ENCODE assay signal across 8 cellular contexts in the genomic region with DNA sequence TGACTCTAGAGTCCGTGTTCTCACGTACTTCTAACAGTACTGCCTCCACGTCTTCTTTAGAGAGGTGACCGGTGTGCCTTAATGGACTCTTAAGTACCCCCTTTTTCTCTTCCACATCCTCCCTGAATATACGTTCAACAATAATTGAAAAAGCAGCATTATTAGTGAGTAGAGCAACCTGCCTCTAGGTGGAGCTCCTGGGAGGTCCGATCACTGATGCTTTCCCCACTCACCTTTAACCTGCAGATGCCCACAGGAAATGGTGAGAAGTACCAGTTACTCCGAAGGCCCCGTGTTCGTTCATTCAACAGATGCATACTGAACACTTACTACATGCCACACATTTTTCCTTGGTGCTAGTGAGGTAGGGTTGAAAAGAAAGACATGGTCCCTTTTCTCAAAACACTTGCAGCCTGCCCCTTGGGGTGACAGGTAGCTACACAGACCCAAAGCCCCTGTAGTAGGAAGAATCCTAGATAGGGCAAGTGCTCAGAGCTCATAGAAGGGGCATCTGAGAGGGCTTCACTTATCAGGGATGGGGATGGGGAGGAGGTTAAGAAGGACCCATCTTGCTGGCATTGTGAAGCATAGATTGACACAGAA.
A peak's percentile ranks its signal among the peaks of the same experiment; 100 is the strongest.
DNase-seq lines count a peak whose midpoint lies in the region; FAIRE-seq and TF ChIP-seq lines count a peak whose summit lies in the region.

No MANE protein-coding gene starts in this region.

- POLR2A ChIA-PET in AG04450 (lab: Yijun Ruan, JAX) = no interaction called here

- TF ChIP-seq POLR2A in H54 (IDR thresholded peaks at IDR 0.05; ENCODE audit: low read depth, low read length) = no peak

- peak; percentile 45 for TF ChIP-seq CTCF in AG04450 (IDR thresholded peaks at IDR 0.05; ENCODE audit: low read depth, low read length)
- peak; percentile 72 for TF ChIP-seq CTCF in GM12872 (IDR thresholded peaks at IDR 0.05; ENCODE audit: insufficient read depth, low read depth, low read length)
- peak; percentile 69 for TF ChIP-seq CTCF in OCI-LY3 (IDR thresholded peaks at IDR 0.05; ENCODE audit: low read depth, low read length)
- TF ChIP-seq CTCF in fibroblast of villous mesenchyme (IDR thresholded peaks at IDR 0.05; ENCODE audit: insufficient read depth, low read depth, low read length) = peak; percentile 29

- H3K27ac ChIP-seq in AG04450 (ENCODE audit: low read depth, low read length) = no peak overlapping the region
- H3K27ac ChIP-seq in OCI-LY3 (ENCODE audit: low read length) = no peak overlapping the region

- CTCF ChIA-PET in AG04450 (lab: Charles Lee) = interaction anchor here (0.8 to 2.9 kb wide), 5 partner anchors 9 to 26 kb away, joined by 3 to 14 read pairs (median 4); no protein-coding TSS in a partner anchor

- no peaks in the 10 kb centered on the region for H4K20me1 ChIP-seq in OCI-LY3 (ENCODE audit: insufficient read depth, low read length)

- peaks cover 18% of the 10 kb centered on the region for H3K27me3 ChIP-seq in AG04450 (ENCODE audit: control insufficient read depth, insufficient read depth, low read length)
- peaks cover 36% of the 10 kb centered on the region; the same call in 1 of the 2 replicates for H3K27me3 ChIP-seq in OCI-LY3 (ENCODE audit: low read depth, low read length)

- H3K79me2 ChIP-seq in OCI-LY3 (ENCODE audit: low read length) = no peaks in the 10 kb centered on the region

- H2AFZ ChIP-seq in OCI-LY3 (ENCODE audit: low read depth, low read length) = no peak overlapping the region

- no peak overlapping the region for H3K4me2 ChIP-seq in OCI-LY3 (ENCODE audit: low read length)

- H3K4me1 ChIP-seq in OCI-LY3 (ENCODE audit: low read length) = no peaks in the 10 kb centered on the region

- no peak overlapping the region for H3K9ac ChIP-seq in OCI-LY3 (ENCODE audit: low read length)

- H3K36me3 ChIP-seq in OCI-LY3 (replicated peaks; ENCODE audit: low read depth, low read length) = no peaks in the 10 kb centered on the region

- no peak for FAIRE-seq in H54 (lab: Jason Lieb, UNC)

- no peak for DNase-seq in AG04450 (ENCODE audit: low read depth, low spot score)
- DNase-seq in fibroblast of villous mesenchyme (ENCODE audit: low read depth) = no peak
- DNase-seq in NCI-H2029 (lab: John Stamatoyannopoulos, UW) = no peak
- DNase-seq in NCI-H2107 (lab: John Stamatoyannopoulos, UW) = no peak
- no peak for DNase-seq in H54 (ENCODE audit: insufficient read length, low spot score)
- DNase-seq in islet precursor cell = no peak

- no peak overlapping the region for H3K4me3 ChIP-seq in AG04450 (ENCODE audit: low read depth, low read length)
- no peak overlapping the region for H3K4me3 ChIP-seq in OCI-LY3 (ENCODE audit: low read length)
- no peak overlapping the region for H3K4me3 ChIP-seq in fibroblast of villous mesenchyme (ENCODE audit: low read depth, low read length)

- no peaks in the 10 kb centered on the region for H3K9me3 ChIP-seq in AG04450 (ENCODE audit: control insufficient read depth, insufficient read depth, low read length)
- no peaks in the 10 kb centered on the region for H3K9me3 ChIP-seq in OCI-LY3 (ENCODE audit: insufficient read depth, low read length)
